ENCODE assay signal across 8 cellular contexts in the genomic region with DNA sequence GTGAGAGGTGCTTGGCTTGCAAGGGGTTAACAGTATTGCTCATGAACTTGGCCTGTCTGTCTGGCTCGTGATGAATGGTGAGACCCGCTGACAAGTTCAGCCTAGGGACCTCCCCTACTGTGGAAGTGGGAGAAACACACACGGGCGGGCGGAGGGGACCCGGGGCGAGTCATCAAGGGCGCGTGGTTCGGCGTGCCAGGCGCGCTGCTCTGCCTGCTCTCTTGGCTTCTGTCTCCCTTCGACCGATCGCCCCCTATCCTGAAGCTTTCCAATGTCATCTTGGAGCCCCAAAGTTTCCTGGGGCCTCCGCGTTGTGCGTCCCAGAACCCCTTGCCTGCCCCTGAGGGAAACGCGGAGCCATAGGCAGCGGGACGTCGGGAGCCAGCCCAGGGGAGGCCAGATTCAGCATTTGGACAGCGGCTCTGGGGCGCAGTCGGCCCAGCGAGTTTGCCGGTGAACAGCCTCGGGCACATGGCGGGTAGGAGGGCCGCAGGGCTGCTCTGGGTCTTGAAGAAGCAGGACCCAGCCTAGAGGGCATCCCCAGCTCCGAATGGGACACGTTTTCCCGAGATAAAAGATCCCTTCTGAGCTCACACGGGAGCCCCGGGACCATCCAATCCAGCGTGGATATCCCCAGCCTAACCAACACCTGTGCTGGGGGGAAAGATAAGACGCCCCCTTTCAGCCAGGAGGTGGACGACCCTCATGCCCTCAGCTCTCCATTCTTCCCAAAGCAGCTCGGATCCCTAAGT. TPM values are rescaled to one million over a fixed set of nuclear protein-coding genes. Genes with fewer than 3 reads are reported as not detected.
DNase-seq lines count a peak whose midpoint lies in the region; ATAC-seq and TF ChIP-seq lines count a peak whose summit lies in the region.

No MANE protein-coding gene starts in this region.

- peaks cover 3% of the 10 kb centered on the region for H3K4me1 Mint-ChIP-seq in activated CD8-positive, alpha-beta T cell treated with anti-CD3 and anti-CD28 coated beads for 36 hours (ENCODE audit: low read depth)
- peaks cover 5 to 12% of the 10 kb centered on the region in 2 donors for H3K4me1 Mint-ChIP-seq in natural killer cell treated with Interleukin-12 subunit alpha and Interleukin-12 subunit beta and Interleukin-15 and Interleukin-18, amount 100 ng/mL, for 72 hours (ENCODE audit: low read depth in 2 of 2)

- TF ChIP-seq CTCF in GM13977 (IDR thresholded peaks at IDR 0.05; ENCODE audit: extremely low read depth, insufficient read depth, missing control alignments): no peak
- TF ChIP-seq CTCF in activated CD8-positive, alpha-beta T cell treated with anti-CD3 and anti-CD28 coated beads for 36 hours (IDR thresholded peaks at IDR 0.05): no peak
- no peak for TF ChIP-seq CTCF in testis (IDR thresholded peaks at IDR 0.05)

- H3K27ac ChIP-seq in testis: no peak overlapping the region

- peak; percentile 43 for ATAC-seq in activated CD8-positive, alpha-beta T cell treated with anti-CD3 and anti-CD28 coated beads for 36 hours
- peak; percentile 32 to 48 for ATAC-seq in natural killer cell treated with Interleukin-12 subunit alpha and Interleukin-12 subunit beta and Interleukin-15 and Interleukin-18, amount 100 ng/mL, for 72 hours
- no peak for ATAC-seq in GM19351 (IDR thresholded peaks at IDR 0.05; ENCODE audit: unreplicated experiment)

- no peaks in the 10 kb centered on the region for H3K36me3 Mint-ChIP-seq in activated CD8-positive, alpha-beta T cell treated with anti-CD3 and anti-CD28 coated beads for 36 hours (ENCODE audit: low read depth)
- no peaks in the 10 kb centered on the region for H3K36me3 Mint-ChIP-seq in natural killer cell treated with Interleukin-12 subunit alpha and Interleukin-12 subunit beta and Interleukin-15 and Interleukin-18, amount 100 ng/mL, for 72 hours

- no peak overlapping the region for H3K4me3 ChIP-seq in testis

- peak; percentile 90 for DNase-seq in GM13977 (ENCODE audit: low spot score)
- DNase-seq in NCI-H460 (ENCODE audit: extremely low read depth, low read depth): peak; percentile 64
- peak; percentile 65 for DNase-seq in activated CD8-positive, alpha-beta T cell treated with anti-CD3 and anti-CD28 coated beads for 36 hours
- DNase-seq in effector CD8-positive, alpha-beta T cell (lab: John Stamatoyannopoulos, UW): peak; percentile 13
- DNase-seq in natural killer cell treated with Interleukin-12 subunit alpha and Interleukin-12 subunit beta and Interleukin-15 and Interleukin-18, amount 100 ng/mL, for 72 hours (ENCODE audit: low spot score): peak; percentile 72
- peak; percentile 74 for DNase-seq in testis
- no peak for DNase-seq in NCI-H2196 treated with DMSO at 0.1 percent for 48 hours (lab: John Stamatoyannopoulos, UW; ENCODE audit: unreplicated experiment)

- TF ChIP-seq POLR2A in testis (IDR thresholded peaks at IDR 0.05): no peak

- no peaks in the 10 kb centered on the region for H3K9me3 Mint-ChIP-seq in activated CD8-positive, alpha-beta T cell treated with anti-CD3 and anti-CD28 coated beads for 36 hours
- no peaks in the 10 kb centered on the region for H3K9me3 Mint-ChIP-seq in natural killer cell treated with Interleukin-12 subunit alpha and Interleukin-12 subunit beta and Interleukin-15 and Interleukin-18, amount 100 ng/mL, for 72 hours

- no peaks in the 10 kb centered on the region for H3K9me3 ChIP-seq in testis

- in situ Hi-C loops in GM13977 (cut with MboI; ENCODE audit: low pct_unique_long_range_greater_than_20kb, low sequenced_read_pairs, unreplicated experiment): no loop called here

- no peaks in the 10 kb centered on the region for H3K36me3 ChIP-seq in testis (ENCODE audit: low read depth, missing control alignments)

- intact Hi-C loops in activated CD8-positive, alpha-beta T cell treated with anti-CD3 and anti-CD28 coated beads for 36 hours (cut with micrococcal nuclease): no loop called here
- intact Hi-C loops in testis (cut with DNase I; ENCODE audit: low total_unique reads): no loop called here

- POLR2A ChIA-PET in activated CD8-positive, alpha-beta T cell treated with anti-CD3 and anti-CD28 coated beads for 36 hours (lab: Charles Lee): no interaction called here

- no peaks in the 10 kb centered on the region for H3K27me3 ChIP-seq in testis

- H3K27me3 Mint-ChIP-seq in activated CD8-positive, alpha-beta T cell treated with anti-CD3 and anti-CD28 coated beads for 36 hours: peaks cover 84% of the 10 kb centered on the region
- peaks cover 60% of the 10 kb centered on the region in 2 donors for H3K27me3 Mint-ChIP-seq in natural killer cell treated with Interleukin-12 subunit alpha and Interleukin-12 subunit beta and Interleukin-15 and Interleukin-18, amount 100 ng/mL, for 72 hours

- CTCF ChIA-PET in activated CD8-positive, alpha-beta T cell treated with anti-CD3 and anti-CD28 coated beads for 36 hours (lab: Charles Lee): interaction anchor here (0.8 to 9.5 kb wide), 7 partner anchors 15 to 155 kb away, joined by 3 to 165 read pairs (median 43); no protein-coding TSS in a partner anchor

- no peak overlapping the region for H3K27ac Mint-ChIP-seq in activated CD8-positive, alpha-beta T cell treated with anti-CD3 and anti-CD28 coated beads for 36 hours
- H3K27ac Mint-ChIP-seq in natural killer cell treated with Interleukin-12 subunit alpha and Interleukin-12 subunit beta and Interleukin-15 and Interleukin-18, amount 100 ng/mL, for 72 hours: no peak overlapping the region

- 3 to 8% methylated on average over 16 to 38 of the region's 41 CpGs for WGBS in testis, 2 donors

- peaks cover 15% of the 10 kb centered on the region for H3K4me1 ChIP-seq in testis

- no peak overlapping the region for H3K4me3 Mint-ChIP-seq in activated CD8-positive, alpha-beta T cell treated with anti-CD3 and anti-CD28 coated beads for 36 hours
- no peak overlapping the region for H3K4me3 Mint-ChIP-seq in natural killer cell treated with Interleukin-12 subunit alpha and Interleukin-12 subunit beta and Interleukin-15 and Interleukin-18, amount 100 ng/mL, for 72 hours

RNA-seq across cellular contexts. Expression of a gene that starts 27.0 kb away (rescaled TPM):
- total RNA-seq in NCI-H460 (2014; rRNA removed; shearing (Covaris generic)): 30.5 and 38.8 TPM in 2 replicates
- polyA plus RNA-seq in NCI-H460 (2014; cell fraction: nucleus; rRNA removed): 154 and 176 TPM in 2 replicates
- 100 to 1,000 TPM; 101 to 106 TPM for total RNA-seq in activated CD8-positive, alpha-beta T cell treated with anti-CD3 and anti-CD28 coated beads for 36 hours
- 100 to 1,000 TPM; 169 to 184 TPM for total RNA-seq in natural killer cell treated with Interleukin-12 subunit alpha and Interleukin-12 subunit beta and Interleukin-15 and Interleukin-18, amount 100 ng/mL, for 72 hours
- total RNA-seq in testis: 10 to 100 TPM; 65.2 to 73.3 TPM
- polyA plus RNA-seq in testis (ENCODE audit: insufficient read depth, low read depth, low replicate concordance): 31.6 TPM
